ENCODE assay signal across 8 cellular contexts in genomic region chr4:146522098-146522861, GRCh38. TPM values are rescaled to one million over a fixed set of nuclear protein-coding genes. Genes with fewer than 3 reads are reported as not detected.
DNase-seq lines count a peak whose midpoint lies in the region; FAIRE-seq and TF ChIP-seq lines count a peak whose summit lies in the region.

No MANE protein-coding gene starts in this region.

- in situ Hi-C loops in G401 (cut with HindIII; ENCODE audit: low sequenced_read_pairs): no loop called here

- TF ChIP-seq EP300 in suprapubic skin (IDR thresholded peaks at IDR 0.05): no peak

- FAIRE-seq in H54 (lab: Jason Lieb, UNC): no peak

- TF ChIP-seq POLR2A in H54 (IDR thresholded peaks at IDR 0.05; ENCODE audit: low read depth, low read length): peak; percentile 67
- TF ChIP-seq POLR2A in suprapubic skin (IDR thresholded peaks at IDR 0.05): no peak

- H3K4me3 ChIP-seq in LNCaP clone FGC (ENCODE audit: low read depth, low read length) (peak overlapping the region; percentile 87), SJCRH30 (peak overlapping the region; percentile 83), suprapubic skin (peak overlapping the region; percentile 81)

- H3K4me1 ChIP-seq in SJCRH30 (no peaks in the 10 kb centered on the region), suprapubic skin (peaks cover 23% of the 10 kb centered on the region)

- no peaks in the 10 kb centered on the region for H3K9me3 ChIP-seq in SJCRH30 (replicated peaks)
- H3K9me3 ChIP-seq in suprapubic skin: no peaks in the 10 kb centered on the region

- peak; percentile 93 for DNase-seq in G401 (ENCODE audit: low spot score)
- peak; percentile 56 for DNase-seq in H54 (ENCODE audit: insufficient read length, low spot score)
- DNase-seq in LNCaP clone FGC (ENCODE audit: low read depth): peak; percentile 52
- peak; percentile 79 to 86 for DNase-seq in SJCRH30
- DNase-seq in activated naive CD4-positive, alpha-beta T cell treated with Interleukin-2 at 50 U/mL for 16 hours: peak; percentile 85
- peak; percentile 90 for DNase-seq in globus pallidus (ENCODE audit: low spot score)
- DNase-seq in occipital lobe (lab: John Stamatoyannopoulos, UW): peak; percentile 81
- peak; percentile 92 to 93 for DNase-seq in suprapubic skin (ENCODE audit: low spot score in 2 of 2)

- H3K27ac ChIP-seq in SJCRH30: peak overlapping the region; percentile 74
- H3K27ac ChIP-seq in suprapubic skin: peak overlapping the region; percentile 68

- TF ChIP-seq CTCF in LNCaP clone FGC (IDR thresholded peaks at IDR 0.05; ENCODE audit: control insufficient read depth, extremely low read depth, insufficient read depth): no peak
- no peak for TF ChIP-seq CTCF in suprapubic skin (IDR thresholded peaks at IDR 0.05)

- under 1% methylated on average over 59 of the region's 62 CpGs for WGBS in suprapubic skin

- H3K36me3 ChIP-seq in SJCRH30: no peaks in the 10 kb centered on the region
- H3K36me3 ChIP-seq in suprapubic skin: no peaks in the 10 kb centered on the region

- H3K27me3 ChIP-seq in SJCRH30: no peaks in the 10 kb centered on the region
- H3K27me3 ChIP-seq in suprapubic skin: no peaks in the 10 kb centered on the region

RNA-seq across cellular contexts. Expression of gene SLC10A7, which starts 0.5 kb away (rescaled TPM):
- total RNA-seq in G401 (2014; rRNA removed; shearing (Covaris generic)): 9.2 and 10.5 TPM in 2 replicates
- total RNA-seq in SJCRH30 (2014; rRNA removed; shearing (Covaris generic)): 18.8 and 23.3 TPM in 2 replicates
- total RNA-seq in occipital lobe: 18.4 TPM
- total RNA-seq in suprapubic skin: 10 to 100 TPM; 10.1 to 24.5 (median 11.7) TPM

Comparison
In these comparisons a context has a peak if more than half of its experiments do, and no peak if none do; other contexts are left out.
1. Peak in every context shown above with its lines: DNase-seq, H3K4me3 ChIP-seq and H3K27ac ChIP-seq.